In genomic region chr2:231057590-231057989, GRCh38 we compare ENCODE assay signal across 8 cellular contexts. TPM values are rescaled to one million over a fixed set of nuclear protein-coding genes. Genes with fewer than 3 reads are reported as not detected.
DNase-seq lines count a peak whose midpoint lies in the region; ATAC-seq, FAIRE-seq and TF ChIP-seq lines count a peak whose summit lies in the region.

No MANE protein-coding gene starts in this region.

- H3K36me3 Mint-ChIP-seq in memory B cell: peaks cover 6% of the 10 kb centered on the region

- H3K27ac Mint-ChIP-seq in memory B cell: peak overlapping the region; percentile 98

- H3K4me3 ChIP-seq in right atrium auricular region (peak overlapping the region; percentile 89 to 91), GM12878 (peak overlapping the region; percentile 90)

- intact Hi-C loops in Right ventricle myocardium superior (cut with DNase I): loop anchor here (5.0 kb wide), 1 partner anchor 405 kb away; the partner anchor contains the start of gene NCL
- intact Hi-C loops in GM12878 (cut with micrococcal nuclease; ENCODE audit: unreplicated experiment): loop anchor here (2.0 kb wide), 1 partner anchor 133 kb away; the partner anchor contains the start of gene GPR55
- intact Hi-C loops in left colon (cut with DNase I, micrococcal nuclease): no loop called here

- peaks cover 3% of the 10 kb centered on the region for H3K36me3 ChIP-seq in right atrium auricular region
- no peaks in the 10 kb centered on the region for H3K36me3 ChIP-seq in GM12878 (ENCODE audit: control insufficient read depth in 2 of 2, insufficient read depth in 2 of 2, low read length in 1 of 2)

- no peak for FAIRE-seq in GM12878 (lab: Jason Lieb, UNC)

- WGBS in GM12878 (ENCODE audit: insufficient coverage, insufficient replicate concordance, low lambda C conversion rate, missing lambda C conversion rate): 19% methylated on average over 10 of the region's 10 CpGs

- H3K4me1 ChIP-seq in right atrium auricular region (peaks cover 0 to 25% of the 10 kb centered on the region in 2 donors), GM12878 (ENCODE audit: control insufficient read depth, insufficient read depth, low read length) (0 out of 2 replicates have a peak, but pooled peaks cover 4% of the 10 kb centered on the region)

- TF ChIP-seq POLR2A in GM12878 (IDR thresholded peaks at IDR 0.05; ENCODE audit: low read depth, low read length): no peak

- peak overlapping the region; percentile 93 for H3K4me2 ChIP-seq in GM12878 (ENCODE audit: control insufficient read depth, insufficient read depth)

- TF ChIP-seq CTCF in right atrium auricular region (IDR thresholded peaks at IDR 0.05) (no peak), GM12878 (IDR thresholded peaks at IDR 0.05 in 2 of 3, conservative IDR thresholded peaks at IDR 0.05 in 1 of 3; ENCODE audit: control insufficient read depth in 2 of 3, extremely low read depth in 1 of 3, insufficient read depth in 1 of 3, low read depth in 3 of 3, low read length in 3 of 3) (no peak)

- H3K27ac ChIP-seq in right atrium auricular region (peak overlapping the region; percentile 92 to 93), GM12878 (ENCODE audit: control insufficient read depth, insufficient read depth) (peak overlapping the region; percentile 92), substantia nigra (ENCODE audit: low read depth, low read length, poor library complexity, severe bottlenecking) (no peak overlapping the region), caudate nucleus (ENCODE audit: low read depth, low read length) (no peak overlapping the region)

- CTCF ChIA-PET in GM12878 (lab: Yijun Ruan, JAX): interaction anchor here (0.6 to 3.5 kb wide), 13 partner anchors 10 to 394 kb away, joined by 3 to 16 read pairs (median 5); partner anchors contain the start of gene ARMC9

- ATAC-seq in Right ventricle myocardium superior (ENCODE audit: poor library complexity): no peak
- ATAC-seq in GM12878: no peak
- ATAC-seq in memory B cell (ENCODE audit: low read depth): no peak
- ATAC-seq in left colon: no peak
- no peak for ATAC-seq in GM19395 (IDR thresholded peaks at IDR 0.05; ENCODE audit: unreplicated experiment)

- H3K4me3 Mint-ChIP-seq in memory B cell: peak overlapping the region; percentile 100

- no TSS peak for BruUV-seq in GM12878 (replicated peaks; lab: Mats Ljungman, UMichigan)

- RAD21 ChIA-PET in GM12878 (lab: Charles Lee; ENCODE audit: unreplicated experiment): interaction anchor here (1.1 to 1.3 kb wide), 2 partner anchors 209 to 408 kb away, joined by 3 to 4 read pairs; no protein-coding TSS in a partner anchor

- SMC1A ChIA-PET in GM12878 (lab: Charles Lee; ENCODE audit: uncharacterized antibody, unreplicated experiment): interaction anchor here (0.7 to 1.9 kb wide), 3 partner anchors 54 to 233 kb away, joined by 3 to 4 read pairs (median 3); no protein-coding TSS in a partner anchor

- no peaks in the 10 kb centered on the region for H3K9me3 ChIP-seq in right atrium auricular region
- no peaks in the 10 kb centered on the region for H3K9me3 ChIP-seq in GM12878 (replicated peaks; ENCODE audit: control insufficient read depth, insufficient read depth, low read length)

- POLR2A ChIA-PET in GM12878 (lab: Charles Lee): interaction anchor here (0.9 to 1.2 kb wide), 2 partner anchors 137 to 406 kb away, joined by 3 to 4 read pairs; partner anchors contain the start of gene NCL

- peak overlapping the region; percentile 96 for H3K9ac ChIP-seq in GM12878 (ENCODE audit: control insufficient read depth, insufficient read depth, low read length)

- H2AFZ ChIP-seq in GM12878 (ENCODE audit: control insufficient read depth, low read depth, low read length): no peak overlapping the region

- TF ChIP-seq RAD21 in GM12878 (IDR thresholded peaks at IDR 0.05; ENCODE audit: insufficient read depth, low read depth, low read length): no peak

- peaks cover 6% of the 10 kb centered on the region for H3K27me3 Mint-ChIP-seq in memory B cell

- peaks cover 45% of the 10 kb centered on the region for H3K79me2 ChIP-seq in GM12878 (ENCODE audit: control insufficient read depth, insufficient read depth, low read length)

- no peaks in the 10 kb centered on the region for H3K9me3 Mint-ChIP-seq in memory B cell

- peaks cover 32% of the 10 kb centered on the region for H3K4me1 Mint-ChIP-seq in memory B cell

- H4K20me1 ChIP-seq in GM12878 (ENCODE audit: control insufficient read depth, insufficient read depth): 0 out of 2 replicates have a peak, but pooled peaks cover 3% of the 10 kb centered on the region

- TF ChIP-seq EP300 in GM12878 (IDR thresholded peaks at IDR 0.05; ENCODE audit: borderline replicate concordance in 1 of 2, control insufficient read depth in 1 of 2, low read depth in 2 of 2, low read length in 2 of 2): no peak

- DNase-seq in right atrium auricular region (ENCODE audit: low spot score): no peak
- no peak for DNase-seq in Right ventricle myocardium superior
- DNase-seq in GM12878 (ENCODE audit: low read depth, low spot score): no peak
- DNase-seq in memory B cell (ENCODE audit: low spot score in 2 of 2): no peak
- no peak for DNase-seq in substantia nigra (lab: John Stamatoyannopoulos, UW)
- DNase-seq in caudate nucleus (lab: John Stamatoyannopoulos, UW): no peak
- no peak for DNase-seq in left colon

- H3K27me3 ChIP-seq in right atrium auricular region: no peaks in the 10 kb centered on the region
- H3K27me3 ChIP-seq in GM12878 (replicated peaks in 1 of 2; ENCODE audit: control insufficient read depth in 2 of 2, insufficient read depth in 2 of 2, low read length in 1 of 2): no peaks in the 10 kb centered on the region

- in situ Hi-C loops in GM12878 (cut with MboI): no loop called here

TF ChIP-seq in GM12878, 131 proteins besides CTCF, POLR2A, EP300 and RAD21:
- TF ChIP-seq FOXM1 (IDR thresholded peaks at IDR 0.05; ENCODE audit: low read depth, low read length) (no peak), MTA3 (IDR thresholded peaks at IDR 0.05; ENCODE audit: borderline replicate concordance, low read length) (no peak), TCF12 (IDR thresholded peaks at IDR 0.05; ENCODE audit: low read depth, low read length) (no peak), SUZ12 (IDR thresholded peaks at IDR 0.05; ENCODE audit: unreplicated experiment) (no peak), BMI1 (IDR thresholded peaks at IDR 0.05; ENCODE audit: borderline replicate concordance) (no peak), WRNIP1 (IDR thresholded peaks at IDR 0.05; ENCODE audit: borderline replicate concordance, low read depth, low read length) (no peak)

RNA-seq across cellular contexts. Expression of gene PSMD1, which starts 0.9 kb away (rescaled TPM):
- 10 to 100 TPM; 53.1 to 75.4 TPM for total RNA-seq in right atrium auricular region
- total RNA-seq in Right ventricle myocardium superior: 81.0 TPM
- 88.5 and 91.8 TPM in 2 replicates for total RNA-seq in GM12878 (2013; cell fraction: nucleolus; rRNA removed)
- total RNA-seq in GM12878 (2014; rRNA removed): 104 and 110 TPM in 2 replicates
- total RNA-seq in GM12878 (2014; rRNA removed; fragmentation: Illumina TruSeq; extraction: Trizol): 117 and 120 TPM in 2 replicates
- 109 and 117 TPM in 2 replicates for total RNA-seq in GM12878 (2021)
- 31.5 TPM for polyA plus RNA-seq in GM12878 (2011; ENCODE audit: low read depth)
- polyA plus RNA-seq in GM12878 (2011; rRNA removed): 139 and 176 TPM in 2 replicates
- 142 and 159 TPM in 2 replicates for polyA plus RNA-seq in GM12878 (2011; cell fraction: cytosol; rRNA removed)
- polyA plus RNA-seq in GM12878 (2011; cell fraction: nucleus; rRNA removed): 73.5 and 85.9 TPM in 2 replicates
- polyA plus RNA-seq in GM12878 (2012): 45.3 and 53.4 TPM in 2 replicates
- polyA plus RNA-seq in GM12878 (2014; fragmentation: Illumina TruSeq; extraction: Trizol): 142 and 159 TPM in 2 replicates
- polyA plus RNA-seq in GM12878 (2014; fragmentation: Nextera tagmentation; extraction: Ambion mirVana): 100 to 1,000 TPM in 1 of 2 experiments, 10 to 100 TPM in 1; 96.4 to 220 TPM
- 80.4 and 87.4 TPM in 2 replicates for polyA plus RNA-seq in GM12878 (2014; rRNA removed)
- polyA plus RNA-seq in GM12878 (2016; fragmentation: Nextera tagmentation; extraction: Ambion mirVana): 100 to 1,000 TPM; 162 to 165 TPM
- 249 and 446 TPM in 2 replicates for polyA minus RNA-seq in GM12878 (2011; rRNA and poly(A)+ RNA removed)
- 42.6 and 49.5 TPM in 2 replicates for polyA minus RNA-seq in GM12878 (2011; cell fraction: cytosol; rRNA and poly(A)+ RNA removed)
- polyA minus RNA-seq in GM12878 (2011; cell fraction: nucleus; rRNA and poly(A)+ RNA removed): 42.8 and 75.7 TPM in 2 replicates
- total RNA-seq in left colon: 10 to 100 TPM; 81.3 to 91.0 TPM

RNA-seq across cellular contexts. Expression of gene C2orf72, which starts 20.3 kb away (rescaled TPM):
- total RNA-seq in right atrium auricular region: under 1 TPM in 1 of 2 donors, not detected in 1; 0.08 TPM
- total RNA-seq in Right ventricle myocardium superior: 0.05 TPM
- 0.20 and 0.25 TPM in 2 replicates for total RNA-seq in GM12878 (2013; cell fraction: nucleolus; rRNA removed)
- total RNA-seq in GM12878 (2014; rRNA removed): under 0.01 TPM in 1 of 2 replicates, not detected in the other
- not detected in 2 replicates for total RNA-seq in GM12878 (2014; rRNA removed; fragmentation: Illumina TruSeq; extraction: Trizol)
- total RNA-seq in GM12878 (2021): 0.08 and 0.18 TPM in 2 replicates
- 0.26 TPM for polyA plus RNA-seq in GM12878 (2011; ENCODE audit: low read depth)
- polyA plus RNA-seq in GM12878 (2011; rRNA removed): 0.23 and 0.29 TPM in 2 replicates
- polyA plus RNA-seq in GM12878 (2011; cell fraction: cytosol; rRNA removed): 0.22 and 0.81 TPM in 2 replicates
- 0.53 and 0.73 TPM in 2 replicates for polyA plus RNA-seq in GM12878 (2011; cell fraction: nucleus; rRNA removed)
- 0.32 and 0.48 TPM in 2 replicates for polyA plus RNA-seq in GM12878 (2012)
- not detected in 2 replicates for polyA plus RNA-seq in GM12878 (2014; fragmentation: Illumina TruSeq; extraction: Trizol)
- polyA plus RNA-seq in GM12878 (2014; fragmentation: Nextera tagmentation; extraction: Ambion mirVana): not detected
- 0.03 TPM in 1 of 2 replicates, not detected in the other for polyA plus RNA-seq in GM12878 (2014; rRNA removed)
- polyA plus RNA-seq in GM12878 (2016; fragmentation: Nextera tagmentation; extraction: Ambion mirVana): not detected
- polyA minus RNA-seq in GM12878 (2011; rRNA and poly(A)+ RNA removed): 0.37 and 0.46 TPM in 2 replicates
- polyA minus RNA-seq in GM12878 (2011; cell fraction: cytosol; rRNA and poly(A)+ RNA removed): 0.94 TPM in 1 of 2 replicates, not detected in the other
- 0.24 TPM in 1 of 2 replicates, not detected in the other for polyA minus RNA-seq in GM12878 (2011; cell fraction: nucleus; rRNA and poly(A)+ RNA removed)
- 10 to 100 TPM; 42.6 to 54.8 TPM for total RNA-seq in left colon

Comparison
In these comparisons a context has a peak if more than half of its experiments do, and no peak if none do; other contexts are left out.
1. H3K27ac ChIP-seq: peak in right atrium auricular region (2 of 2) and GM12878 (single experiment); none in substantia nigra (single experiment) and caudate nucleus (single experiment).
2. RNA of gene C2orf72, which starts 20.3 kb away (total RNA-seq): 42.6 to 54.8 TPM in left colon; 0.08 TPM in right atrium auricular region, 0.05 TPM in Right ventricle myocardium superior (single experiment) and under 0.01 to 0.25 TPM in GM12878; every median in the first group is over 10 times any median in the second.
3. intact Hi-C loops: an anchor here in Right ventricle myocardium superior (5.0 kb wide) and GM12878 (2.0 kb wide); none called in left colon.